In genomic region chr1:166870584-166870983, GRCh38 we compare ENCODE assay signal across 16 cellular contexts. TPM values are rescaled to one million over a fixed set of nuclear protein-coding genes. Genes with fewer than 3 reads are reported as not detected.
DNase-seq lines count a peak whose midpoint lies in the region; ATAC-seq and TF ChIP-seq lines count a peak whose summit lies in the region.
"Had no signal": no experiment of that assay in that cellular context is flagged by ENCODE, and none has a peak within 500 bp of the region (broad histone marks: within the 10 kb centered on the region; RNA-seq: fewer than 3 reads in every experiment).

No MANE protein-coding gene starts in this region.

- H3K4me3 ChIP-seq in cardiac muscle cell (no peak overlapping the region), adrenal gland (no peak overlapping the region), right lobe of liver (peak overlapping the region in 1 of 3 donors; percentile 3)

- H3K4me3 Mint-ChIP-seq in type B pancreatic cell: no peak overlapping the region
- no peak overlapping the region for H3K4me3 Mint-ChIP-seq in natural killer cell

- H3K4me1 ChIP-seq in cardiac muscle cell (ENCODE audit: low read depth) (peaks cover 4% of the 10 kb centered on the region), adrenal gland (replicated peaks in 1 of 2) (peaks cover 9 to 53% of the 10 kb centered on the region in 2 donors), right lobe of liver (peaks cover 0 to 58% (median 17%) of the 10 kb centered on the region in 4 donors)

- no peak for TF ChIP-seq POLR2A in adrenal gland (IDR thresholded peaks at IDR 0.05)
- no peak for TF ChIP-seq POLR2A in right lobe of liver (IDR thresholded peaks at IDR 0.05)

- H3K9me3 Mint-ChIP-seq in type B pancreatic cell (no peaks in the 10 kb centered on the region), natural killer cell (no peaks in the 10 kb centered on the region)

- DNase-seq in cardiac muscle cell (ENCODE audit: low read depth in 1 of 2, low spot score in 1 of 2) (no peak), Right ventricle myocardium superior (no peak), adrenal gland (peak in 3 of 7 donors; percentile 34 to 50 (median 37)), right lobe of liver (peak; percentile 44 to 74 (median 69)), DMS153 (lab: John Stamatoyannopoulos, UW) (no peak), type B pancreatic cell (ENCODE audit: extremely low spot score, unreplicated experiment) (no peak), natural killer cell (no peak)
- DNase-seq: DMS 273 treated with DMSO at 0.1 percent for 48 hours, Karpas-422, NCI-H1105 treated with DMSO at 0.1 percent for 48 hours, NCI-H1694 treated with DMSO at 0.1 percent for 48 hours, NCI-H2107, NCI-H345, NCI-H526, SHP77 had no signal

- H3K36me3 ChIP-seq in cardiac muscle cell (peaks cover 5% of the 10 kb centered on the region), adrenal gland (replicated peaks in 1 of 2) (peaks cover 0 to 14% of the 10 kb centered on the region in 2 donors), right lobe of liver (peaks cover 0 to 19% (median 6%) of the 10 kb centered on the region in 4 donors)

- H3K9me3 ChIP-seq in cardiac muscle cell (ENCODE audit: low read depth) (no peaks in the 10 kb centered on the region), adrenal gland (replicated peaks in 1 of 3) (no peaks in the 10 kb centered on the region), right lobe of liver (no peaks in the 10 kb centered on the region)

- no peaks in the 10 kb centered on the region for H3K27me3 ChIP-seq in cardiac muscle cell
- no peaks in the 10 kb centered on the region for H3K27me3 ChIP-seq in adrenal gland
- H3K27me3 ChIP-seq in right lobe of liver: no peaks in the 10 kb centered on the region

- 64 to 83% (median 79%) methylated on average over 4 of the region's 4 CpGs for WGBS in adrenal gland, 4 donors
- WGBS in right lobe of liver (ENCODE audit: insufficient coverage, low coverage, low lambda C conversion rate, missing lambda C conversion rate): 13% methylated on average over 2 of the region's 4 CpGs

- H3K36me3 Mint-ChIP-seq in type B pancreatic cell: peaks cover 16% of the 10 kb centered on the region
- no peaks in the 10 kb centered on the region for H3K36me3 Mint-ChIP-seq in natural killer cell

- H3K27me3 Mint-ChIP-seq in type B pancreatic cell: no peaks in the 10 kb centered on the region
- no peaks in the 10 kb centered on the region for H3K27me3 Mint-ChIP-seq in natural killer cell (ENCODE audit: low read depth in 2 of 2)

- peaks cover 48% of the 10 kb centered on the region for H3K4me1 Mint-ChIP-seq in type B pancreatic cell (ENCODE audit: unreplicated experiment)
- H3K4me1 Mint-ChIP-seq in natural killer cell: peaks cover 25 to 41% of the 10 kb centered on the region in 2 donors

- H3K27ac ChIP-seq in cardiac muscle cell (peak overlapping the region; percentile 52), adrenal gland (peak overlapping the region in 3 of 5 donors; percentile 8 to 42 (median 28)), right lobe of liver (peak overlapping the region; percentile 25 to 98 (median 57))
- H3K27ac ChIP-seq: C4-2B had no signal

- H3K27ac Mint-ChIP-seq in type B pancreatic cell (no peak overlapping the region), natural killer cell (no peak overlapping the region)

- no peak for ATAC-seq in Right ventricle myocardium superior (ENCODE audit: poor library complexity)
- peak; percentile 67 to 80 (median 74) for ATAC-seq in right lobe of liver
- no peak for ATAC-seq in natural killer cell

- intact Hi-C loops in Right ventricle myocardium superior (cut with DNase I): no loop called here
- intact Hi-C loops in adrenal gland (cut with DNase I): no loop called here
- intact Hi-C loops in right lobe of liver (cut with DNase I): no loop called here
- intact Hi-C loops in natural killer cell (cut with micrococcal nuclease): no loop called here

- TF ChIP-seq CTCF in cardiac muscle cell (IDR thresholded peaks at IDR 0.05; ENCODE audit: low read depth, low read length) (no peak), adrenal gland (IDR thresholded peaks at IDR 0.05) (no peak), right lobe of liver (IDR thresholded peaks at IDR 0.05) (no peak), type B pancreatic cell (conservative IDR thresholded peaks at IDR 0.05) (no peak), natural killer cell (IDR thresholded peaks at IDR 0.05) (no peak)

RNA-seq across cellular contexts. Expression of gene TADA1, which starts 5.5 kb away (rescaled TPM):
- total RNA-seq in cardiac muscle cell (11.6 and 18.3 TPM in 2 replicates), Right ventricle myocardium superior (9.7 TPM), adrenal gland (10 to 100 TPM in 7 of 8 donors, 1 to 10 TPM in 1; 9.8 to 22.3 (median 13.1) TPM), right lobe of liver (10 to 100 TPM in 4 of 6 experiments, 1 to 10 TPM in 2; 7.3 to 16.7 (median 11.4) TPM), type B pancreatic cell (ENCODE audit: low replicate concordance) (12.4 and 18.4 TPM in 2 replicates), natural killer cell (10 to 100 TPM; 11.7 to 13.7 (median 12.5) TPM)
- polyA plus RNA-seq in cardiac muscle cell (15.9 and 32.3 TPM in 2 replicates), adrenal gland (10 to 100 TPM in 1 of 3 donors, 1 to 10 TPM in 2; 5.8 to 23.1 (median 6.2) TPM)

RNA-seq across cellular contexts. Expression of gene POGK, which starts 31.3 kb away (rescaled TPM):
- total RNA-seq in cardiac muscle cell: 37.2 and 39.6 TPM in 2 replicates
- 21.7 and 30.0 TPM in 2 replicates for polyA plus RNA-seq in cardiac muscle cell
- 16.9 TPM for total RNA-seq in Right ventricle myocardium superior
- 10 to 100 TPM; 11.0 to 31.1 (median 24.4) TPM for total RNA-seq in adrenal gland
- 10 to 100 TPM in 1 of 3 donors, 1 to 10 TPM in 2; 7.3 to 12.9 (median 9.6) TPM for polyA plus RNA-seq in adrenal gland
- 10 to 100 TPM in 5 of 6 experiments, 1 to 10 TPM in 1; 9.0 to 15.7 (median 12.3) TPM for total RNA-seq in right lobe of liver
- total RNA-seq in type B pancreatic cell (ENCODE audit: low replicate concordance): 40.7 and 41.0 TPM in 2 replicates
- total RNA-seq in natural killer cell: 10 to 100 TPM; 14.2 to 19.7 (median 19.2) TPM

Comparison
In these comparisons a context has a peak if more than half of its experiments do, and no peak if none do; other contexts are left out.
1. DNase-seq: peak in right lobe of liver (3 of 3); none in cardiac muscle cell (0 of 2), Right ventricle myocardium superior (single experiment), DMS153 (single experiment), type B pancreatic cell (single experiment) and natural killer cell (single experiment).
2. ATAC-seq: peak in right lobe of liver (4 of 4); none in Right ventricle myocardium superior (single experiment) and natural killer cell (0 of 3).
3. Peak in every context shown above with its lines, with median percentiles within 50 percentile points of each other: H3K27ac ChIP-seq.